Comparison of ENCODE assay signal across 8 cellular contexts in the genomic region with DNA sequence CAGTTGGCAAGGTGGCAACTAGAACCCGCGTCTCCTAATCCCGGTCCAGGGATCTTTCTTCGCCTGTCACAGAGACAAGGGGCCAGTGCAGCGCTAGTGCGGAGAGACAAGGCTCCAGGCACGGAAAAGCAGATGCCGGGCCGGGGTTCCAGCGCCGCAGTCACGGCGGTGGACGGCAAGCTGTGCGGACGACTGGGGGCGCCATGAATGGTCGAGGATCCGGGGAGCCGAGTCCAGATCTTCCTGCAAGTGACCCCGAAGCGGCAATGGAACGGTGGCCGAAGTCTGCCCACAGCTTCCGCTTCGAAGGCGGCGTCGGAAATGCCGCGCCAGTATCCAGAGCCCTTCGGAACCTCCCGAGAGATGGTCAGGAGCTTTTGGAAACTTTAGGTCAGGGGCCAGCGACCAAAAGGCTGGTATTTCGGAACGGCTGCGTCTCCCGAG. TPM values are rescaled to one million over a fixed set of nuclear protein-coding genes. Genes with fewer than 3 reads are reported as not detected.
DNase-seq lines count a peak whose midpoint lies in the region; ATAC-seq and TF ChIP-seq lines count a peak whose summit lies in the region.

No MANE protein-coding gene starts in this region.

- intact Hi-C loops in head of caudate nucleus (cut with DNase I) = no loop called here
- intact Hi-C loops in psoas muscle (cut with DNase I) = loop anchor here (1.0 to 5.0 kb wide), 4 partner anchors 29 to 90 kb away; partner anchors contain the start of genes CLTB (in 1 of the 2) and RNF44 (in 1 of the 2)

- H3K9me3 Mint-ChIP-seq in CD4-positive, CD25-positive, alpha-beta regulatory T cell = peaks cover 0 to 1% (median 0%) of the 10 kb centered on the region in 7 donors
- H3K9me3 Mint-ChIP-seq in activated CD8-positive, alpha-beta T cell treated with anti-CD3 and anti-CD28 coated beads, Interleukin-2, amount 10 ng/mL, durations not matched to agents 7 days and 5 days (ENCODE audit: insufficient read depth) = no peaks in the 10 kb centered on the region

- peak overlapping the region; percentile 86 for H3K4me3 ChIP-seq in CD4-positive, CD25-positive, alpha-beta regulatory T cell (ENCODE audit: low read depth, low read length)
- peak overlapping the region; percentile 91 for H3K4me3 ChIP-seq in psoas muscle

- no peaks in the 10 kb centered on the region for H3K9me3 ChIP-seq in CD4-positive, CD25-positive, alpha-beta regulatory T cell (ENCODE audit: control insufficient read depth in 2 of 2, low read length in 2 of 2)
- no peaks in the 10 kb centered on the region for H3K9me3 ChIP-seq in psoas muscle

- TF ChIP-seq CTCF in psoas muscle (IDR thresholded peaks at IDR 0.05) = no peak

- H3K27ac ChIP-seq in CD4-positive, CD25-positive, alpha-beta regulatory T cell (ENCODE audit: insufficient read depth, low read length, poor library complexity, severe bottlenecking) = peak overlapping the region; percentile 93
- peak overlapping the region; percentile 97 for H3K27ac ChIP-seq in psoas muscle

- no peak for ATAC-seq in CD4-positive, CD25-positive, alpha-beta regulatory T cell (ENCODE audit: low read depth in 2 of 2)
- ATAC-seq in HG03342 (IDR thresholded peaks at IDR 0.05; ENCODE audit: unreplicated experiment) = peak; percentile 23
- ATAC-seq in activated CD8-positive, alpha-beta T cell treated with anti-CD3 and anti-CD28 coated beads, Interleukin-2, amount 10 ng/mL, durations not matched to agents 7 days and 5 days = peak; percentile 20
- peak; percentile 17 to 55 (median 29) for ATAC-seq in psoas muscle

- H3K36me3 Mint-ChIP-seq in CD4-positive, CD25-positive, alpha-beta regulatory T cell = peaks cover 3% of the 10 kb centered on the region
- peaks cover 18% of the 10 kb centered on the region for H3K36me3 Mint-ChIP-seq in activated CD8-positive, alpha-beta T cell treated with anti-CD3 and anti-CD28 coated beads, Interleukin-2, amount 10 ng/mL, durations not matched to agents 7 days and 5 days (ENCODE audit: low read depth)

- POLR2A ChIA-PET in activated CD8-positive, alpha-beta T cell treated with anti-CD3 and anti-CD28 coated beads, Interleukin-2, amount 10 ng/mL, durations not matched to agents 7 days and 5 days (lab: Charles Lee) = interaction anchor here (0.7 to 3.1 kb wide), 20 partner anchors 11 to 199 kb away, joined by 3 to 20 read pairs (median 4); partner anchors contain the start of genes CLTB and RNF44

- H3K27me3 ChIP-seq in CD4-positive, CD25-positive, alpha-beta regulatory T cell (ENCODE audit: control insufficient read depth, insufficient read depth, low read length) = no peaks in the 10 kb centered on the region
- H3K27me3 ChIP-seq in psoas muscle (ENCODE audit: insufficient read depth in 3 of 3, low read length in 2 of 3) = no peaks in the 10 kb centered on the region

- H3K27me3 Mint-ChIP-seq in CD4-positive, CD25-positive, alpha-beta regulatory T cell = peaks cover 16% of the 10 kb centered on the region
- peaks cover 6% of the 10 kb centered on the region for H3K27me3 Mint-ChIP-seq in activated CD8-positive, alpha-beta T cell treated with anti-CD3 and anti-CD28 coated beads, Interleukin-2, amount 10 ng/mL, durations not matched to agents 7 days and 5 days (ENCODE audit: low read depth)

- H3K4me1 ChIP-seq in CD4-positive, CD25-positive, alpha-beta regulatory T cell (ENCODE audit: control insufficient read depth, insufficient read depth, low read length, poor library complexity, severe bottlenecking) = peaks cover 18% of the 10 kb centered on the region
- peaks cover 24% of the 10 kb centered on the region for H3K4me1 ChIP-seq in psoas muscle

- peak overlapping the region; percentile 98 to 99 (median 99) for H3K4me3 Mint-ChIP-seq in CD4-positive, CD25-positive, alpha-beta regulatory T cell
- H3K4me3 Mint-ChIP-seq in activated CD8-positive, alpha-beta T cell treated with anti-CD3 and anti-CD28 coated beads, Interleukin-2, amount 10 ng/mL, durations not matched to agents 7 days and 5 days = peak overlapping the region; percentile 99

- no peak for DNase-seq in CD4-positive, CD25-positive, alpha-beta regulatory T cell
- DNase-seq in GM19238 (ENCODE audit: insufficient read length, low spot score) = peak; percentile 13
- DNase-seq in activated CD8-positive, alpha-beta T cell treated with anti-CD3 and anti-CD28 coated beads, Interleukin-2, amount 10 ng/mL, durations not matched to agents 7 days and 5 days = no peak
- DNase-seq in head of caudate nucleus = peak in 25 of 42 donors; percentile 34 to 81 (median 60)
- DNase-seq in psoas muscle = no peak
- no peak for DNase-seq in LoVo (ENCODE audit: low spot score)
- DNase-seq in H4 (ENCODE audit: low spot score) = no peak

- 0 to 1% (median 0%) methylated on average over 38 of the region's 38 CpGs for WGBS in psoas muscle, 3 donors

- H3K4me1 Mint-ChIP-seq in CD4-positive, CD25-positive, alpha-beta regulatory T cell = peaks cover 21 to 49% (median 31%) of the 10 kb centered on the region in 4 donors
- H3K4me1 Mint-ChIP-seq in activated CD8-positive, alpha-beta T cell treated with anti-CD3 and anti-CD28 coated beads, Interleukin-2, amount 10 ng/mL, durations not matched to agents 7 days and 5 days (ENCODE audit: low read depth) = peaks cover 30% of the 10 kb centered on the region

- H3K36me3 ChIP-seq in CD4-positive, CD25-positive, alpha-beta regulatory T cell (ENCODE audit: control insufficient read depth, insufficient read depth, low read length) = peaks cover 2% of the 10 kb centered on the region
- H3K36me3 ChIP-seq in psoas muscle (ENCODE audit: insufficient read depth in 1 of 2, low read depth in 1 of 2) = peaks cover 0 to 5% of the 10 kb centered on the region in 2 donors

- H3K27ac Mint-ChIP-seq in CD4-positive, CD25-positive, alpha-beta regulatory T cell = peak overlapping the region; percentile 99
- H3K27ac Mint-ChIP-seq in activated CD8-positive, alpha-beta T cell treated with anti-CD3 and anti-CD28 coated beads, Interleukin-2, amount 10 ng/mL, durations not matched to agents 7 days and 5 days = peak overlapping the region; percentile 100

- CTCF ChIA-PET in activated CD8-positive, alpha-beta T cell treated with anti-CD3 and anti-CD28 coated beads, Interleukin-2, amount 10 ng/mL, durations not matched to agents 7 days and 5 days (lab: Charles Lee) = interaction anchor here (0.6 to 4.5 kb wide), 34 partner anchors 9 to 210 kb away, joined by 3 to 65 read pairs (median 4); partner anchors contain the start of genes ARL10, CLTB, RNF44 and TSPAN17

RNA-seq across cellular contexts. Expression of gene FAF2, which starts 0.6 kb away (rescaled TPM):
- total RNA-seq in CD4-positive, CD25-positive, alpha-beta regulatory T cell = 31.8 TPM
- 10 to 100 TPM in 3 of 4 donors, 1 to 10 TPM in 1; 8.8 to 17.3 (median 14.0) TPM for polyA plus RNA-seq in CD4-positive, CD25-positive, alpha-beta regulatory T cell
- total RNA-seq in activated CD8-positive, alpha-beta T cell treated with anti-CD3 and anti-CD28 coated beads, Interleukin-2, amount 10 ng/mL, durations not matched to agents 7 days and 5 days = 10 to 100 TPM; 31.3 to 31.4 TPM
- 10 to 100 TPM; 11.0 to 22.8 (median 14.4) TPM for total RNA-seq in psoas muscle
- 10 to 100 TPM in 2 of 3 donors, 1 to 10 TPM in 1; 8.4 to 20.4 (median 14.7) TPM for polyA plus RNA-seq in psoas muscle
- 59.3 and 64.6 TPM in 2 replicates for total RNA-seq in H4 (2014; rRNA removed; shearing (Covaris generic))

RNA-seq across cellular contexts. Expression of gene CLTB, which starts 31.2 kb away (rescaled TPM):
- total RNA-seq in CD4-positive, CD25-positive, alpha-beta regulatory T cell = 85.9 TPM
- 100 to 1,000 TPM in 2 of 4 donors, 10 to 100 TPM in 2; 92.5 to 129 (median 101) TPM for polyA plus RNA-seq in CD4-positive, CD25-positive, alpha-beta regulatory T cell
- total RNA-seq in activated CD8-positive, alpha-beta T cell treated with anti-CD3 and anti-CD28 coated beads, Interleukin-2, amount 10 ng/mL, durations not matched to agents 7 days and 5 days = 10 to 100 TPM; 65.4 to 67.7 TPM
- total RNA-seq in psoas muscle = 100 to 1,000 TPM; 162 to 223 (median 217) TPM
- 100 to 1,000 TPM; 246 to 413 (median 340) TPM for polyA plus RNA-seq in psoas muscle
- total RNA-seq in H4 (2014; rRNA removed; shearing (Covaris generic)) = 80.4 and 81.9 TPM in 2 replicates

RNA-seq across cellular contexts. Expression of gene HIGD2A, which starts 59.0 kb away (rescaled TPM):
- total RNA-seq in CD4-positive, CD25-positive, alpha-beta regulatory T cell = 98.9 TPM
- polyA plus RNA-seq in CD4-positive, CD25-positive, alpha-beta regulatory T cell = 100 to 1,000 TPM; 228 to 278 (median 239) TPM
- 100 to 1,000 TPM; 129 to 142 TPM for total RNA-seq in activated CD8-positive, alpha-beta T cell treated with anti-CD3 and anti-CD28 coated beads, Interleukin-2, amount 10 ng/mL, durations not matched to agents 7 days and 5 days
- total RNA-seq in psoas muscle = 100 to 1,000 TPM; 181 to 215 (median 212) TPM
- 100 to 1,000 TPM; 223 to 429 (median 332) TPM for polyA plus RNA-seq in psoas muscle
- total RNA-seq in H4 (2014; rRNA removed; shearing (Covaris generic)) = 182 and 212 TPM in 2 replicates

RNA-seq across cellular contexts. Expression of gene NOP16, which starts 59.2 kb away (rescaled TPM):
- total RNA-seq in CD4-positive, CD25-positive, alpha-beta regulatory T cell = 15.5 TPM
- polyA plus RNA-seq in CD4-positive, CD25-positive, alpha-beta regulatory T cell = 10 to 100 TPM; 13.6 to 41.2 (median 35.1) TPM
- total RNA-seq in activated CD8-positive, alpha-beta T cell treated with anti-CD3 and anti-CD28 coated beads, Interleukin-2, amount 10 ng/mL, durations not matched to agents 7 days and 5 days = 10 to 100 TPM; 44.5 to 46.3 TPM
- 10 to 100 TPM; 35.6 to 76.2 (median 59.9) TPM for total RNA-seq in psoas muscle
- 100 to 1,000 TPM in 1 of 3 donors, 10 to 100 TPM in 2; 87.5 to 206 (median 90.4) TPM for polyA plus RNA-seq in psoas muscle
- 30.9 and 47.2 TPM in 2 replicates for total RNA-seq in H4 (2014; rRNA removed; shearing (Covaris generic))

Comparison
In these comparisons a context has a peak if more than half of its experiments do, and no peak if none do; other contexts are left out.
1. ATAC-seq: peak in HG03342 (single experiment), activated CD8-positive, alpha-beta T cell treated with anti-CD3 and anti-CD28 coated beads, Interleukin-2, amount 10 ng/mL, durations not matched to agents 7 days and 5 days (single experiment) and psoas muscle (4 of 4); none in CD4-positive, CD25-positive, alpha-beta regulatory T cell (0 of 2).
2. DNase-seq: peak in GM19238 (single experiment) and head of caudate nucleus (25 of 42); none in CD4-positive, CD25-positive, alpha-beta regulatory T cell (0 of 3), activated CD8-positive, alpha-beta T cell treated with anti-CD3 and anti-CD28 coated beads, Interleukin-2, amount 10 ng/mL, durations not matched to agents 7 days and 5 days (single experiment), psoas muscle (0 of 2), LoVo (single experiment) and H4 (single experiment).